Comparison of ENCODE assay signal across 16 cellular contexts in genomic region chr11:13940611-13941256, GRCh38. TPM values are rescaled to one million over a fixed set of nuclear protein-coding genes. Genes with fewer than 3 reads are reported as not detected.
DNase-seq lines count a peak whose midpoint lies in the region; ATAC-seq, FAIRE-seq and TF ChIP-seq lines count a peak whose summit lies in the region.
"Had no signal": no experiment of that assay in that cellular context is flagged by ENCODE, and none has a peak within 500 bp of the region (broad histone marks: within the 10 kb centered on the region; RNA-seq: fewer than 3 reads in every experiment).

No MANE protein-coding gene starts in this region.

- H3K79me2 ChIP-seq in PC-9 (ENCODE audit: low read depth): no peaks in the 10 kb centered on the region
- no peaks in the 10 kb centered on the region for H3K79me2 ChIP-seq in MM.1S (ENCODE audit: low read length)

- no peaks in the 10 kb centered on the region for H3K9me3 ChIP-seq in PC-9 (ENCODE audit: insufficient read depth, low read depth)
- no peaks in the 10 kb centered on the region for H3K9me3 ChIP-seq in small intestine (ENCODE audit: control insufficient read depth, low read depth)
- no peaks in the 10 kb centered on the region for H3K9me3 ChIP-seq in MM.1S (replicated peaks; ENCODE audit: insufficient read depth, low read length)

- H3K36me3 ChIP-seq in PC-9 (ENCODE audit: low read depth) (no peaks in the 10 kb centered on the region), small intestine (ENCODE audit: control insufficient read depth in 2 of 2, insufficient read depth in 2 of 2, low read length in 2 of 2) (no peaks in the 10 kb centered on the region), MM.1S (replicated peaks; ENCODE audit: insufficient read depth, low read length) (no peaks in the 10 kb centered on the region)

- H3K4me2 ChIP-seq in PC-9 (peak overlapping the region; percentile 68), MM.1S (ENCODE audit: low read depth, low read length) (no peak overlapping the region)

- intact Hi-C loops in PC-9 (cut with micrococcal nuclease; ENCODE audit: unreplicated experiment): loop anchor here (1.0 kb wide), 1 partner anchor 16 kb away; no protein-coding TSS in a partner anchor

- peak overlapping the region; percentile 80 for H3K27ac ChIP-seq in PC-9
- H3K27ac ChIP-seq in small intestine (ENCODE audit: low read depth in 1 of 2, low read length in 1 of 2): no peak overlapping the region
- H3K27ac ChIP-seq in MM.1S (ENCODE audit: low read length): no peak overlapping the region
- H3K27ac ChIP-seq: VCaP had no signal

- peak; percentile 81 to 85 for ATAC-seq in activated naive CD4-positive, alpha-beta T cell treated with anti-CD3 and anti-CD28 coated beads, Interleukin-2, amount 50 U/mL, for 72 hours
- ATAC-seq in GM21576 (IDR thresholded peaks at IDR 0.05; ENCODE audit: unreplicated experiment): no peak
- ATAC-seq: left colon, right cardiac atrium had no signal

- H3K4me1 ChIP-seq in PC-9 (replicated peaks; ENCODE audit: insufficient read depth): peaks cover 48% of the 10 kb centered on the region
- no peaks in the 10 kb centered on the region for H3K4me1 ChIP-seq in small intestine (ENCODE audit: control insufficient read depth in 2 of 2, insufficient read depth in 1 of 2, low read depth in 1 of 2, low read length in 1 of 2)
- no peaks in the 10 kb centered on the region for H3K4me1 ChIP-seq in MM.1S (ENCODE audit: low read length)

- H3K9me2 ChIP-seq in PC-9 (ENCODE audit: insufficient read depth): no peaks in the 10 kb centered on the region
- H3K9me2 ChIP-seq in MM.1S (replicated peaks; ENCODE audit: insufficient read depth, low read length): no peaks in the 10 kb centered on the region

- TSS peak; percentile 96 for BruUV-seq in PC-9 (replicated peaks; lab: Mats Ljungman, UMichigan)

- no peak for FAIRE-seq in small intestine (lab: Jason Lieb, UNC)
- FAIRE-seq: colon had no signal

- peaks cover 5 to 8% of the 10 kb centered on the region in 2 donors for H3K9me3 Mint-ChIP-seq in activated naive CD4-positive, alpha-beta T cell treated with anti-CD3 and anti-CD28 coated beads, Interleukin-2, amount 50 U/mL, for 72 hours

- peaks cover 23% of the 10 kb centered on the region; the same call in 1 of the 2 replicates for H3F3A ChIP-seq in PC-9 (ENCODE audit: insufficient read depth, low read depth)
- no peaks in the 10 kb centered on the region for H3F3A ChIP-seq in MM.1S (ENCODE audit: insufficient read depth, low read length)

- DNase-seq in activated gamma-delta T cell treated with Interleukin-2 at 50 U/mL for 16 hours (peak; percentile 20), activated gamma-delta T cell (lab: John Stamatoyannopoulos, UW) (no peak), PC-9 (no peak), small intestine (peak; percentile 29), anterior cingulate cortex (lab: John Stamatoyannopoulos, UW) (no peak), MM.1S (no peak)
- DNase-seq in activated naive CD4-positive, alpha-beta T cell treated with anti-CD3 and anti-CD28 coated beads, Interleukin-2, amount 50 U/mL, for 72 hours (ENCODE audit: low spot score in 2 of 2): no peak
- DNase-seq: aorta, DND-41, hippocampal formation, left colon, NCI-H146, right cardiac atrium had no signal

- H3K27me3 ChIP-seq in PC-9 (ENCODE audit: insufficient read depth, low read depth) (no peaks in the 10 kb centered on the region), small intestine (ENCODE audit: control insufficient read depth in 2 of 2, insufficient read depth in 2 of 2, low read length in 2 of 2) (no peaks in the 10 kb centered on the region), MM.1S (replicated peaks; ENCODE audit: insufficient read depth, low read length) (no peaks in the 10 kb centered on the region)

- POLR2A ChIA-PET in PC-9 (lab: Charles Lee; ENCODE audit: unreplicated experiment): interaction anchor here (0.6 kb wide), 1 partner anchor 14 kb away, joined by 5 read pairs; no protein-coding TSS in a partner anchor

- 63 to 65% (median 64%) methylated on average over 3 of the region's 3 CpGs for WGBS in small intestine, 3 donors

- 0 out of 2 replicates have a peak overlapping the region, but pooled peaks have one; percentile 4 for H3K4me3 ChIP-seq in PC-9
- H3K4me3 ChIP-seq in small intestine (ENCODE audit: low read depth in 1 of 2, low read length in 2 of 2): no peak overlapping the region
- H3K4me3 ChIP-seq in MM.1S (ENCODE audit: low read length): no peak overlapping the region

- TF ChIP-seq CTCF in PC-9 (conservative IDR thresholded peaks at IDR 0.05) (no peak), MM.1S (IDR thresholded peaks at IDR 0.05; ENCODE audit: low read length) (no peak)

- H3K9ac ChIP-seq in MM.1S (ENCODE audit: low read length): no peak overlapping the region

- peaks cover 0 to 10% of the 10 kb centered on the region in 2 donors for H3K36me3 Mint-ChIP-seq in activated naive CD4-positive, alpha-beta T cell treated with anti-CD3 and anti-CD28 coated beads, Interleukin-2, amount 50 U/mL, for 72 hours

- CTCF ChIA-PET in PC-9 (lab: Charles Lee): no interaction called here

- no peaks in the 10 kb centered on the region for H4K20me1 ChIP-seq in PC-9 (ENCODE audit: insufficient read depth)
- H4K20me1 ChIP-seq in MM.1S (ENCODE audit: insufficient read depth, low read length): no peaks in the 10 kb centered on the region

- peak overlapping the region; percentile 58; the same call in 1 of the 2 replicates for H2AFZ ChIP-seq in PC-9
- no peak overlapping the region for H2AFZ ChIP-seq in MM.1S (ENCODE audit: low read length)

- H3K27ac Mint-ChIP-seq in activated naive CD4-positive, alpha-beta T cell treated with anti-CD3 and anti-CD28 coated beads, Interleukin-2, amount 50 U/mL, for 72 hours: peak overlapping the region in 1 of 2 donors; percentile 14

RNA-seq across cellular contexts. Expression of gene SPON1, which starts 21.8 kb away (rescaled TPM):
- 0.48 and 0.70 TPM in 2 replicates for total RNA-seq in PC-9 (2021)
- total RNA-seq in activated naive CD4-positive, alpha-beta T cell treated with anti-CD3 and anti-CD28 coated beads, Interleukin-2, amount 50 U/mL, for 72 hours: under 1 TPM in 1 of 2 donors, not detected in 1; 0.19 TPM
- 10 to 100 TPM; 11.4 to 30.3 (median 14.1) TPM for polyA plus RNA-seq in small intestine

Comparison
In these comparisons a context has a peak if more than half of its experiments do, and no peak if none do; other contexts are left out.
1. DNase-seq: peak in activated gamma-delta T cell treated with Interleukin-2 at 50 U/mL for 16 hours (single experiment) and small intestine (single experiment); none in activated gamma-delta T cell (single experiment), PC-9 (0 of 2), activated naive CD4-positive, alpha-beta T cell treated with anti-CD3 and anti-CD28 coated beads, Interleukin-2, amount 50 U/mL, for 72 hours (0 of 2), anterior cingulate cortex (0 of 58) and MM.1S (single experiment).